Comparison of ENCODE assay signal across 1 cellular context in the genomic region with DNA sequence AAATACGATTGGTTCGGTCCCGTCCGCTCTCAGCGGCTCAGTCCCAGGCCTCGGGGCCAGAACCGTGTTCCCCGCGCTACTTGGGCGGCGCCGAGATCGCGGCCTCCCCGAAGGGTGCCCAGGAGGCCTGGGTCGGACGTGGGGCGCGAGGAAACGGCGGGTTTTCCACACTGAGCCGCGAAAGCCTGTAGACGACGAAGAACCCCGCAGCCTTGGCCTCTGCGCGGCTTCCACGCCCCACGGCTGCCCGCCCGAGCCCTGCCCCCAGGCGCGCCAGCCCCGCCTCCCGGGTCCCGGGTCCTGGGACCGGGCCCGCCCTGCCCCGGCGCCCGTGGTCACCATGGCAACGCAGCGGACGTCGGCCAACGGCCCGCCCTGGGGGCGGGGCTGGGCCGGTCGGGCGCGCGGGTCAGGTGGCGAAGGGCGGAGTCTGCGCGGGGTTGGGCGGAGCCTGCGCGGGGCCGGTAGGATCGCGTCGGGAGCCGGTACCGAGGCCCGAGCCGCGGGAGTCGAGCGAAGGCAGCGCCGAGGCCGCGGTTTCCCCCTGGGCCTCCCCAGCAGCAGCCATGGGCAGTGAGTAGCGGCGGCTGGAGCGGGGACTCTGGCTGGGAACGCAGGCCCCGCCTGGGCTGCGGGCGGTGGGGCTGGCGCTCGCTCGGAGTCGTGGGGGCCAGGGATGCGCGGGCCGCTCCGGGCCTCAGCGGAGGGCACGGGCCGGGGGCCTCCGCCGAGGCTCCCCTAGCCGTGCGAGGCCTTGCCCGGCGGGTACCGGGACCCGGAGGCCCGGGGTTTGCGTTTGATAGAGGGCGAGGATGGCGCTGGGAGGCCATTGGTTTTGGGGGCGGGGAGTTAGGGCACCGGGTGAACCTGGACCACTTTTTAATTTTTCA.
TF ChIP-seq lines count a peak whose summit lies in the region.

A gene (plus strand): TSS at position 456 of the 890 bp plus-strand sequence. CDS start 111 bp downstream, at position 567.

TF ChIP-seq in HepG2, 621 proteins besides CTCF, POLR2A, EP300 and RAD21 (continued from another document and continues in another):
- TF ChIP-seq, protein P1, sequence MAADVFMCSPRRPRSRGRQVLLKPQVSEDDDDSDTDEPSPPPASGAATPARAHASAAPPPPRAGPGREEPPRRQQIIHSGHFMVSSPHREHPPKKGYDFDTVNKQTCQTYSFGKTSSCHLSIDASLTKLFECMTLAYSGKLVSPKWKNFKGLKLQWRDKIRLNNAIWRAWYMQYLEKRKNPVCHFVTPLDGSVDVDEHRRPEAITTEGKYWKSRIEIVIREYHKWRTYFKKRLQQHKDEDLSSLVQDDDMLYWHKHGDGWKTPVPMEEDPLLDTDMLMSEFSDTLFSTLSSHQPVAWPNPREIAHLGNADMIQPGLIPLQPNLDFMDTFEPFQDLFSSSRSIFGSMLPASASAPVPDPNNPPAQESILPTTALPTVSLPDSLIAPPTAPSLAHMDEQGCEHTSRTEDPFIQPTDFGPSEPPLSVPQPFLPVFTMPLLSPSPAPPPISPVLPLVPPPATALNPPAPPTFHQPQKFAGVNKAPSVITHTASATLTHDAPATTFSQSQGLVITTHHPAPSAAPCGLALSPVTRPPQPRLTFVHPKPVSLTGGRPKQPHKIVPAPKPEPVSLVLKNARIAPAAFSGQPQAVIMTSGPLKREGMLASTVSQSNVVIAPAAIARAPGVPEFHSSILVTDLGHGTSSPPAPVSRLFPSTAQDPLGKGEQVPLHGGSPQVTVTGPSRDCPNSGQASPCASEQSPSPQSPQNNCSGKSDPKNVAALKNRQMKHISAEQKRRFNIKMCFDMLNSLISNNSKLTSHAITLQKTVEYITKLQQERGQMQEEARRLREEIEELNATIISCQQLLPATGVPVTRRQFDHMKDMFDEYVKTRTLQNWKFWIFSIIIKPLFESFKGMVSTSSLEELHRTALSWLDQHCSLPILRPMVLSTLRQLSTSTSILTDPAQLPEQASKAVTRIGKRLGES (CRISPR knock-in tag; IDR thresholded peaks at IDR 0.05; ENCODE audit: borderline replicate concordance), result no peak
- TF ChIP-seq, protein P2, sequence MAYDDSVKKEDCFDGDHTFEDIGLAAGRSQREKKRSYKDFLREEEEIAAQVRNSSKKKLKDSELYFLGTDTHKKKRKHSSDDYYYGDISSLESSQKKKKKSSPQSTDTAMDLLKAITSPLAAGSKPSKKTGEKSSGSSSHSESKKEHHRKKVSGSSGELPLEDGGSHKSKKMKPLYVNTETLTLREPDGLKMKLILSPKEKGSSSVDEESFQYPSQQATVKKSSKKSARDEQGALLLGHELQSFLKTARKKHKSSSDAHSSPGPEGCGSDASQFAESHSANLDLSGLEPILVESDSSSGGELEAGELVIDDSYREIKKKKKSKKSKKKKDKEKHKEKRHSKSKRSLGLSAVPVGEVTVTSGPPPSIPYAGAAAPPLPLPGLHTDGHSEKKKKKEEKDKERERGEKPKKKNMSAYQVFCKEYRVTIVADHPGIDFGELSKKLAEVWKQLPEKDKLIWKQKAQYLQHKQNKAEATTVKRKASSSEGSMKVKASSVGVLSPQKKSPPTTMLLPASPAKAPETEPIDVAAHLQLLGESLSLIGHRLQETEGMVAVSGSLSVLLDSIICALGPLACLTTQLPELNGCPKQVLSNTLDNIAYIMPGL (CRISPR knock-in tag; IDR thresholded peaks at IDR 0.05; ENCODE audit: borderline replicate concordance in 1 of 2, low read depth in 1 of 2), result peak; percentile 16 to 79; a peak in 2 of 4 replicates
- no peak for TF ChIP-seq ZNF549 (CRISPR knock-in tag; IDR thresholded peaks at IDR 0.05)
- no peak for TF ChIP-seq KLF9 (CRISPR knock-in tag; IDR thresholded peaks at IDR 0.05; ENCODE audit: low read depth)
- TF ChIP-seq, protein P3, sequence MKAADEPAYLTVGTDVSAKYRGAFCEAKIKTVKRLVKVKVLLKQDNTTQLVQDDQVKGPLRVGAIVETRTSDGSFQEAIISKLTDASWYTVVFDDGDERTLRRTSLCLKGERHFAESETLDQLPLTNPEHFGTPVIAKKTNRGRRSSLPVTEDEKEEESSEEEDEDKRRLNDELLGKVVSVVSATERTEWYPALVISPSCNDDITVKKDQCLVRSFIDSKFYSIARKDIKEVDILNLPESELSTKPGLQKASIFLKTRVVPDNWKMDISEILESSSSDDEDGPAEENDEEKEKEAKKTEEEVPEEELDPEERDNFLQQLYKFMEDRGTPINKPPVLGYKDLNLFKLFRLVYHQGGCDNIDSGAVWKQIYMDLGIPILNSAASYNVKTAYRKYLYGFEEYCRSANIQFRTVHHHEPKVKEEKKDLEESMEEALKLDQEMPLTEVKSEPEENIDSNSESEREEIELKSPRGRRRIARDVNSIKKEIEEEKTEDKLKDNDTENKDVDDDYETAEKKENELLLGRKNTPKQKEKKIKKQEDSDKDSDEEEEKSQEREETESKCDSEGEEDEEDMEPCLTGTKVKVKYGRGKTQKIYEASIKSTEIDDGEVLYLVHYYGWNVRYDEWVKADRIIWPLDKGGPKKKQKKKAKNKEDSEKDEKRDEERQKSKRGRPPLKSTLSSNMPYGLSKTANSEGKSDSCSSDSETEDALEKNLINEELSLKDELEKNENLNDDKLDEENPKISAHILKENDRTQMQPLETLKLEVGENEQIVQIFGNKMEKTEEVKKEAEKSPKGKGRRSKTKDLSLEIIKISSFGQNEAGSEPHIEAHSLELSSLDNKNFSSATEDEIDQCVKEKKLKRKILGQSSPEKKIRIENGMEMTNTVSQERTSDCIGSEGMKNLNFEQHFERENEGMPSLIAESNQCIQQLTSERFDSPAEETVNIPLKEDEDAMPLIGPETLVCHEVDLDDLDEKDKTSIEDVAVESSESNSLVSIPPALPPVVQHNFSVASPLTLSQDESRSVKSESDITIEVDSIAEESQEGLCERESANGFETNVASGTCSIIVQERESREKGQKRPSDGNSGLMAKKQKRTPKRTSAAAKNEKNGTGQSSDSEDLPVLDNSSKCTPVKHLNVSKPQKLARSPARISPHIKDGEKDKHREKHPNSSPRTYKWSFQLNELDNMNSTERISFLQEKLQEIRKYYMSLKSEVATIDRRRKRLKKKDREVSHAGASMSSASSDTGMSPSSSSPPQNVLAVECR (CRISPR knock-in tag; IDR thresholded peaks at IDR 0.05; ENCODE audit: borderline replicate concordance), result peak; percentile 74; the same call in 1 of the 2 replicates
- TF ChIP-seq, protein P4, sequence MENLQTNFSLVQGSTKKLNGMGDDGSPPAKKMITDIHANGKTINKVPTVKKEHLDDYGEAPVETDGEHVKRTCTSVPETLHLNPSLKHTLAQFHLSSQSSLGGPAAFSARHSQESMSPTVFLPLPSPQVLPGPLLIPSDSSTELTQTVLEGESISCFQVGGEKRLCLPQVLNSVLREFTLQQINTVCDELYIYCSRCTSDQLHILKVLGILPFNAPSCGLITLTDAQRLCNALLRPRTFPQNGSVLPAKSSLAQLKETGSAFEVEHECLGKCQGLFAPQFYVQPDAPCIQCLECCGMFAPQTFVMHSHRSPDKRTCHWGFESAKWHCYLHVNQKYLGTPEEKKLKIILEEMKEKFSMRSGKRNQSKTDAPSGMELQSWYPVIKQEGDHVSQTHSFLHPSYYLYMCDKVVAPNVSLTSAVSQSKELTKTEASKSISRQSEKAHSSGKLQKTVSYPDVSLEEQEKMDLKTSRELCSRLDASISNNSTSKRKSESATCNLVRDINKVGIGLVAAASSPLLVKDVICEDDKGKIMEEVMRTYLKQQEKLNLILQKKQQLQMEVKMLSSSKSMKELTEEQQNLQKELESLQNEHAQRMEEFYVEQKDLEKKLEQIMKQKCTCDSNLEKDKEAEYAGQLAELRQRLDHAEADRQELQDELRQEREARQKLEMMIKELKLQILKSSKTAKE (CRISPR knock-in tag; IDR thresholded peaks at IDR 0.05; ENCODE audit: borderline replicate concordance), result no peak
- TF ChIP-seq ZSCAN22 (CRISPR knock-in tag; IDR thresholded peaks at IDR 0.05), result no peak
- no peak for TF ChIP-seq ZNF484 (CRISPR knock-in tag; IDR thresholded peaks at IDR 0.05; ENCODE audit: borderline replicate concordance, low read depth)
- TF ChIP-seq KLF12 (CRISPR knock-in tag; IDR thresholded peaks at IDR 0.05; ENCODE audit: borderline replicate concordance), result peak; percentile 49; the same call in 1 of the 2 replicates
- 0 out of 2 replicates have a peak, but pooled peaks have one; percentile 37 for TF ChIP-seq ZNF264 (CRISPR knock-in tag; IDR thresholded peaks at IDR 0.05)
- TF ChIP-seq CHD4 (IDR thresholded peaks at IDR 0.05; ENCODE audit: borderline replicate concordance, low read length), result no peak
- TF ChIP-seq, protein P5, sequence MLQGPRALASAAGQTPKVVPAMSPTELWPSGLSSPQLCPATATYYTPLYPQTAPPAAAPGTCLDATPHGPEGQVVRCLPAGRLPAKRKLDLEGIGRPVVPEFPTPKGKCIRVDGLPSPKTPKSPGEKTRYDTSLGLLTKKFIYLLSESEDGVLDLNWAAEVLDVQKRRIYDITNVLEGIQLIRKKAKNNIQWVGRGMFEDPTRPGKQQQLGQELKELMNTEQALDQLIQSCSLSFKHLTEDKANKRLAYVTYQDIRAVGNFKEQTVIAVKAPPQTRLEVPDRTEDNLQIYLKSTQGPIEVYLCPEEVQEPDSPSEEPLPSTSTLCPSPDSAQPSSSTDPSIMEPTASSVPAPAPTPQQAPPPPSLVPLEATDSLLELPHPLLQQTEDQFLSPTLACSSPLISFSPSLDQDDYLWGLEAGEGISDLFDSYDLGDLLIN (CRISPR knock-in tag; IDR thresholded peaks at IDR 0.05; ENCODE audit: borderline replicate concordance), result peak; percentile 75; the same call in 1 of the 2 replicates
- no peak for TF ChIP-seq ZNF225 (CRISPR knock-in tag; IDR thresholded peaks at IDR 0.05)
- no peak for TF ChIP-seq ZNF296 (CRISPR knock-in tag; conservative IDR thresholded peaks at IDR 0.05)
- peak; percentile 92 for TF ChIP-seq ZFX (CRISPR knock-in tag; IDR thresholded peaks at IDR 0.05; ENCODE audit: low read depth)
- TF ChIP-seq, protein P6, sequence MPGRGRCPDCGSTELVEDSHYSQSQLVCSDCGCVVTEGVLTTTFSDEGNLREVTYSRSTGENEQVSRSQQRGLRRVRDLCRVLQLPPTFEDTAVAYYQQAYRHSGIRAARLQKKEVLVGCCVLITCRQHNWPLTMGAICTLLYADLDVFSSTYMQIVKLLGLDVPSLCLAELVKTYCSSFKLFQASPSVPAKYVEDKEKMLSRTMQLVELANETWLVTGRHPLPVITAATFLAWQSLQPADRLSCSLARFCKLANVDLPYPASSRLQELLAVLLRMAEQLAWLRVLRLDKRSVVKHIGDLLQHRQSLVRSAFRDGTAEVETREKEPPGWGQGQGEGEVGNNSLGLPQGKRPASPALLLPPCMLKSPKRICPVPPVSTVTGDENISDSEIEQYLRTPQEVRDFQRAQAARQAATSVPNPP (CRISPR knock-in tag; IDR thresholded peaks at IDR 0.05), result no peak
- no peak for TF ChIP-seq HNRNPK (IDR thresholded peaks at IDR 0.05; ENCODE audit: low read depth, low read length, poor library complexity, severe bottlenecking)
- TF ChIP-seq GLI4 (CRISPR knock-in tag; IDR thresholded peaks at IDR 0.05; ENCODE audit: borderline replicate concordance), result no peak
- TF ChIP-seq, protein P7, sequence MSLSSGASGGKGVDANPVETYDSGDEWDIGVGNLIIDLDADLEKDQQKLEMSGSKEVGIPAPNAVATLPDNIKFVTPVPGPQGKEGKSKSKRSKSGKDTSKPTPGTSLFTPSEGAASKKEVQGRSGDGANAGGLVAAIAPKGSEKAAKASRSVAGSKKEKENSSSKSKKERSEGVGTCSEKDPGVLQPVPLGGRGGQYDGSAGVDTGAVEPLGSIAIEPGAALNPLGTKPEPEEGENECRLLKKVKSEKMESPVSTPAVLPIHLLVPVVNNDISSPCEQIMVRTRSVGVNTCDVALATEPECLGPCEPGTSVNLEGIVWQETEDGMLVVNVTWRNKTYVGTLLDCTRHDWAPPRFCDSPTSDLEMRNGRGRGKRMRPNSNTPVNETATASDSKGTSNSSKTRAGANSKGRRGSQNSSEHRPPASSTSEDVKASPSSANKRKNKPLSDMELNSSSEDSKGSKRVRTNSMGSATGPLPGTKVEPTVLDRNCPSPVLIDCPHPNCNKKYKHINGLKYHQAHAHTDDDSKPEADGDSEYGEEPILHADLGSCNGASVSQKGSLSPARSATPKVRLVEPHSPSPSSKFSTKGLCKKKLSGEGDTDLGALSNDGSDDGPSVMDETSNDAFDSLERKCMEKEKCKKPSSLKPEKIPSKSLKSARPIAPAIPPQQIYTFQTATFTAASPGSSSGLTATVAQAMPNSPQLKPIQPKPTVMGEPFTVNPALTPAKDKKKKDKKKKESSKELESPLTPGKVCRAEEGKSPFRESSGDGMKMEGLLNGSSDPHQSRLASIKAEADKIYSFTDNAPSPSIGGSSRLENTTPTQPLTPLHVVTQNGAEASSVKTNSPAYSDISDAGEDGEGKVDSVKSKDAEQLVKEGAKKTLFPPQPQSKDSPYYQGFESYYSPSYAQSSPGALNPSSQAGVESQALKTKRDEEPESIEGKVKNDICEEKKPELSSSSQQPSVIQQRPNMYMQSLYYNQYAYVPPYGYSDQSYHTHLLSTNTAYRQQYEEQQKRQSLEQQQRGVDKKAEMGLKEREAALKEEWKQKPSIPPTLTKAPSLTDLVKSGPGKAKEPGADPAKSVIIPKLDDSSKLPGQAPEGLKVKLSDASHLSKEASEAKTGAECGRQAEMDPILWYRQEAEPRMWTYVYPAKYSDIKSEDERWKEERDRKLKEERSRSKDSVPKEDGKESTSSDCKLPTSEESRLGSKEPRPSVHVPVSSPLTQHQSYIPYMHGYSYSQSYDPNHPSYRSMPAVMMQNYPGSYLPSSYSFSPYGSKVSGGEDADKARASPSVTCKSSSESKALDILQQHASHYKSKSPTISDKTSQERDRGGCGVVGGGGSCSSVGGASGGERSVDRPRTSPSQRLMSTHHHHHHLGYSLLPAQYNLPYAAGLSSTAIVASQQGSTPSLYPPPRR (CRISPR knock-in tag; IDR thresholded peaks at IDR 0.05; ENCODE audit: borderline replicate concordance), result no peak
- no peak for TF ChIP-seq POGZ (CRISPR knock-in tag; IDR thresholded peaks at IDR 0.05)
- peak; percentile 50; the same call in 1 of the 2 replicates for TF ChIP-seq MEIS2 (CRISPR knock-in tag; IDR thresholded peaks at IDR 0.05)
- TF ChIP-seq, protein P8, sequence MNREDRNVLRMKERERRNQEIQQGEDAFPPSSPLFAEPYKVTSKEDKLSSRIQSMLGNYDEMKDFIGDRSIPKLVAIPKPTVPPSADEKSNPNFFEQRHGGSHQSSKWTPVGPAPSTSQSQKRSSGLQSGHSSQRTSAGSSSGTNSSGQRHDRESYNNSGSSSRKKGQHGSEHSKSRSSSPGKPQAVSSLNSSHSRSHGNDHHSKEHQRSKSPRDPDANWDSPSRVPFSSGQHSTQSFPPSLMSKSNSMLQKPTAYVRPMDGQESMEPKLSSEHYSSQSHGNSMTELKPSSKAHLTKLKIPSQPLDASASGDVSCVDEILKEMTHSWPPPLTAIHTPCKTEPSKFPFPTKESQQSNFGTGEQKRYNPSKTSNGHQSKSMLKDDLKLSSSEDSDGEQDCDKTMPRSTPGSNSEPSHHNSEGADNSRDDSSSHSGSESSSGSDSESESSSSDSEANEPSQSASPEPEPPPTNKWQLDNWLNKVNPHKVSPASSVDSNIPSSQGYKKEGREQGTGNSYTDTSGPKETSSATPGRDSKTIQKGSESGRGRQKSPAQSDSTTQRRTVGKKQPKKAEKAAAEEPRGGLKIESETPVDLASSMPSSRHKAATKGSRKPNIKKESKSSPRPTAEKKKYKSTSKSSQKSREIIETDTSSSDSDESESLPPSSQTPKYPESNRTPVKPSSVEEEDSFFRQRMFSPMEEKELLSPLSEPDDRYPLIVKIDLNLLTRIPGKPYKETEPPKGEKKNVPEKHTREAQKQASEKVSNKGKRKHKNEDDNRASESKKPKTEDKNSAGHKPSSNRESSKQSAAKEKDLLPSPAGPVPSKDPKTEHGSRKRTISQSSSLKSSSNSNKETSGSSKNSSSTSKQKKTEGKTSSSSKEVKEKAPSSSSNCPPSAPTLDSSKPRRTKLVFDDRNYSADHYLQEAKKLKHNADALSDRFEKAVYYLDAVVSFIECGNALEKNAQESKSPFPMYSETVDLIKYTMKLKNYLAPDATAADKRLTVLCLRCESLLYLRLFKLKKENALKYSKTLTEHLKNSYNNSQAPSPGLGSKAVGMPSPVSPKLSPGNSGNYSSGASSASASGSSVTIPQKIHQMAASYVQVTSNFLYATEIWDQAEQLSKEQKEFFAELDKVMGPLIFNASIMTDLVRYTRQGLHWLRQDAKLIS (CRISPR knock-in tag; IDR thresholded peaks at IDR 0.05), result no peak
- TF ChIP-seq FOXK1 (CRISPR knock-in tag; IDR thresholded peaks at IDR 0.05; ENCODE audit: borderline replicate concordance, low read depth), result no peak
- no peak for TF ChIP-seq ZNF10 (CRISPR knock-in tag; IDR thresholded peaks at IDR 0.05; ENCODE audit: borderline replicate concordance, low read depth)
